13 cellular contexts compared by ENCODE assay signal in genomic region chr5:136123236-136123768, GRCh38. TPM values are rescaled to one million over a fixed set of nuclear protein-coding genes. Genes with fewer than 3 reads are reported as not detected.
DNase-seq lines count a peak whose midpoint lies in the region; ATAC-seq and TF ChIP-seq lines count a peak whose summit lies in the region.
"Had no signal": no experiment of that assay in that cellular context is flagged by ENCODE, and none has a peak within 500 bp of the region (broad histone marks: within the 10 kb centered on the region; RNA-seq: fewer than 3 reads in every experiment).

No MANE protein-coding gene starts in this region.

- H3K27ac ChIP-seq in breast epithelium (no peak overlapping the region), PC-3 (ENCODE audit: low read length) (peak overlapping the region; percentile 100), foreskin keratinocyte (peak overlapping the region; percentile 77), ascending aorta (no peak overlapping the region)

- no peaks in the 10 kb centered on the region for H4K20me1 ChIP-seq in PC-3 (ENCODE audit: low read length)

- peak; percentile 76 for DNase-seq in MCF 10A (ENCODE audit: unreplicated experiment)
- DNase-seq in breast epithelium (ENCODE audit: low spot score in 2 of 2): no peak
- peak; percentile 90 for DNase-seq in PC-3
- peak; percentile 92 for DNase-seq in foreskin keratinocyte
- DNase-seq in activated naive CD8-positive, alpha-beta T cell treated with anti-CD3 and anti-CD28 coated beads for 36 hours: no peak
- no peak for DNase-seq in stimulated activated CD4-positive, alpha-beta T cell treated with anti-CD3 and anti-CD28 coated beads, Interleukin-4, amount 100 ng/mL, for 24 hours
- DNase-seq in UCSD-AML1 (lab: John Stamatoyannopoulos, UW; ENCODE audit: unreplicated experiment): no peak
- no peak for DNase-seq in ascending aorta (ENCODE audit: low spot score in 2 of 2)
- DNase-seq: activated T-cell treated with anti-CD3 and anti-CD28 coated beads, Interleukin-2, amount 50 U/mL, for 48 hours; caudate nucleus; Kasumi-1 had no signal

- intact Hi-C loops in MCF 10A (cut with micrococcal nuclease): no loop called here
- intact Hi-C loops in breast epithelium (cut with DNase I; ENCODE audit: low total_unique reads): no loop called here
- intact Hi-C loops in PC-3 (cut with micrococcal nuclease): loop anchor here (1.0 to 5.0 kb wide), 2 partner anchors 49 to 112 kb away; no protein-coding TSS in a partner anchor
- intact Hi-C loops in ascending aorta (cut with DNase I): no loop called here

- no peaks in the 10 kb centered on the region for H3K9me3 Mint-ChIP-seq in MCF 10A (ENCODE audit: unreplicated experiment)
- no peaks in the 10 kb centered on the region for H3K9me3 Mint-ChIP-seq in activated naive CD8-positive, alpha-beta T cell treated with anti-CD3 and anti-CD28 coated beads for 36 hours
- H3K9me3 Mint-ChIP-seq: GM23338 had no signal

- CTCF ChIA-PET in MCF 10A (lab: Yijun Ruan, JAX) (interaction anchor here (0.7 to 2.6 kb wide), 8 partner anchors 9 to 1500 kb away, joined by 3 to 11 read pairs (median 4); partner anchors contain the start of gene SMAD5), PC-3 (lab: Charles Lee) (interaction anchor here (0.6 kb wide), 1 partner anchor 564 kb away, joined by 4 read pairs; no protein-coding TSS in a partner anchor)

- H3K27me3 ChIP-seq in breast epithelium (no peaks in the 10 kb centered on the region), PC-3 (ENCODE audit: low read length) (no peaks in the 10 kb centered on the region), foreskin keratinocyte (no peaks in the 10 kb centered on the region), ascending aorta (no peaks in the 10 kb centered on the region)

- H2AFZ ChIP-seq in PC-3 (ENCODE audit: low read length): peak overlapping the region; percentile 55
- H2AFZ ChIP-seq: GM23338 had no signal

- H3K9me3 ChIP-seq in breast epithelium (no peaks in the 10 kb centered on the region), PC-3 (ENCODE audit: low read length) (no peaks in the 10 kb centered on the region), ascending aorta (no peaks in the 10 kb centered on the region)

- ATAC-seq in PC-3 (peak; percentile 94), foreskin keratinocyte (peak; percentile 92)
- ATAC-seq: GM23338 had no signal

- no peaks in the 10 kb centered on the region for H3K36me3 Mint-ChIP-seq in MCF 10A (ENCODE audit: insufficient read depth, unreplicated experiment)
- H3K36me3 Mint-ChIP-seq in activated naive CD8-positive, alpha-beta T cell treated with anti-CD3 and anti-CD28 coated beads for 36 hours: peaks cover 2% of the 10 kb centered on the region

- no peak for TF ChIP-seq POLR2A in breast epithelium (IDR thresholded peaks at IDR 0.05)

- no TSS peak for BruUV-seq in MCF 10A (replicated peaks; lab: Mats Ljungman, UMichigan)
- BruUV-seq in PC-3 (replicated peaks; lab: Mats Ljungman, UMichigan): no TSS peak

- no peak for TF ChIP-seq CTCF in MCF 10A (IDR thresholded peaks at IDR 0.05; ENCODE audit: unreplicated experiment)
- TF ChIP-seq CTCF in breast epithelium (IDR thresholded peaks at IDR 0.05): no peak
- TF ChIP-seq CTCF in PC-3 (conservative IDR thresholded peaks at IDR 0.05; ENCODE audit: low read depth, low read length): no peak
- TF ChIP-seq CTCF in foreskin keratinocyte (conservative IDR thresholded peaks at IDR 0.05): no peak
- TF ChIP-seq CTCF in ascending aorta (IDR thresholded peaks at IDR 0.05): no peak

- H3K4me3 ChIP-seq in breast epithelium (no peak overlapping the region), PC-3 (ENCODE audit: low read length) (peak overlapping the region; percentile 22; the same call in 1 of the 2 replicates), ascending aorta (no peak overlapping the region)
- H3K4me3 ChIP-seq: GM23338 had no signal

- H3K9me2 ChIP-seq in PC-3 (replicated peaks; ENCODE audit: low read length): no peaks in the 10 kb centered on the region

- H3K27ac Mint-ChIP-seq in MCF 10A (ENCODE audit: low read depth, unreplicated experiment): no peak overlapping the region
- H3K27ac Mint-ChIP-seq in activated naive CD8-positive, alpha-beta T cell treated with anti-CD3 and anti-CD28 coated beads for 36 hours: no peak overlapping the region
- H3K27ac Mint-ChIP-seq: GM23338, memory B cell had no signal

- POLR2A ChIA-PET in MCF 10A (lab: Yijun Ruan, JAX): interaction anchor here (0.7 to 6.7 kb wide), 11 partner anchors 9 to 736 kb away, joined by 3 to 88 read pairs (median 4); partner anchors contain the start of gene SMAD5
- POLR2A ChIA-PET in PC-3 (lab: Charles Lee; ENCODE audit: unreplicated experiment): interaction anchor here (0.6 to 1.0 kb wide), 3 partner anchors 9 to 86 kb away, joined by 5 to 10 read pairs (median 7); partner anchors contain the start of gene SMAD5

- H3K4me1 ChIP-seq in breast epithelium (no peaks in the 10 kb centered on the region), PC-3 (ENCODE audit: insufficient read depth, low read length) (peaks cover 29% of the 10 kb centered on the region), foreskin keratinocyte (peaks cover 12% of the 10 kb centered on the region), ascending aorta (no peaks in the 10 kb centered on the region)

- peak overlapping the region; percentile 74 for H3K4me2 ChIP-seq in PC-3 (ENCODE audit: low read length)
- H3K4me2 ChIP-seq: GM23338 had no signal

- H3K4me1 Mint-ChIP-seq in MCF 10A (ENCODE audit: insufficient read depth, unreplicated experiment): peaks cover 15% of the 10 kb centered on the region
- no peaks in the 10 kb centered on the region for H3K4me1 Mint-ChIP-seq in activated naive CD8-positive, alpha-beta T cell treated with anti-CD3 and anti-CD28 coated beads for 36 hours
- H3K4me1 Mint-ChIP-seq: GM23338, memory B cell had no signal

- no peaks in the 10 kb centered on the region for H3K27me3 Mint-ChIP-seq in MCF 10A (ENCODE audit: insufficient read depth, unreplicated experiment)
- peaks cover 20% of the 10 kb centered on the region for H3K27me3 Mint-ChIP-seq in activated naive CD8-positive, alpha-beta T cell treated with anti-CD3 and anti-CD28 coated beads for 36 hours

- H3K9ac ChIP-seq in PC-3 (ENCODE audit: low read length): peak overlapping the region; percentile 81

- H3K36me3 ChIP-seq in breast epithelium: no peaks in the 10 kb centered on the region
- no peaks in the 10 kb centered on the region for H3K36me3 ChIP-seq in PC-3 (ENCODE audit: low read depth, low read length)
- H3K36me3 ChIP-seq in ascending aorta: no peaks in the 10 kb centered on the region

- H3K4me3 Mint-ChIP-seq in MCF 10A (ENCODE audit: unreplicated experiment): no peak overlapping the region
- no peak overlapping the region for H3K4me3 Mint-ChIP-seq in activated naive CD8-positive, alpha-beta T cell treated with anti-CD3 and anti-CD28 coated beads for 36 hours
- H3K4me3 Mint-ChIP-seq: GM23338, memory B cell had no signal

- no peaks in the 10 kb centered on the region for H3K79me2 ChIP-seq in PC-3 (ENCODE audit: low read length)

- H3F3A ChIP-seq in PC-3 (ENCODE audit: low read length, unreplicated experiment): peaks cover 4% of the 10 kb centered on the region

RNA-seq across cellular contexts. Expression of gene SMAD5, which starts 9.3 kb away (rescaled TPM):
- total RNA-seq in MCF 10A (2022): 97.4 and 106 TPM in 2 replicates
- 10 to 100 TPM; 45.6 to 63.7 (median 52.4) TPM for total RNA-seq in breast epithelium
- 19.8 and 28.5 TPM in 2 replicates for total RNA-seq in PC-3 (2014; rRNA removed)
- 44.0 and 46.0 TPM in 2 replicates for total RNA-seq in foreskin keratinocyte
- 6.8 and 8.7 TPM in 2 replicates for polyA plus RNA-seq in foreskin keratinocyte
- total RNA-seq in activated naive CD8-positive, alpha-beta T cell treated with anti-CD3 and anti-CD28 coated beads for 36 hours: 10 to 100 TPM; 10.1 to 10.4 TPM
- 23.8 TPM for total RNA-seq in ascending aorta

Comparison
In these comparisons a context has a peak if more than half of its experiments do, and no peak if none do; other contexts are left out.
1. DNase-seq: peak in MCF 10A (single experiment), PC-3 (single experiment) and foreskin keratinocyte (2 of 2); none in breast epithelium (0 of 2), activated naive CD8-positive, alpha-beta T cell treated with anti-CD3 and anti-CD28 coated beads for 36 hours (single experiment), stimulated activated CD4-positive, alpha-beta T cell treated with anti-CD3 and anti-CD28 coated beads, Interleukin-4, amount 100 ng/mL, for 24 hours (single experiment), UCSD-AML1 (single experiment) and ascending aorta (0 of 2).
2. H3K27ac ChIP-seq: peak in PC-3 (single experiment) and foreskin keratinocyte (single experiment); none in breast epithelium (0 of 2) and ascending aorta (0 of 2).